In genomic region chr11:118129475-118130196, GRCh38 we compare ENCODE assay signal across 21 cellular contexts. TPM values are rescaled to one million over a fixed set of nuclear protein-coding genes. Genes with fewer than 3 reads are reported as not detected.
DNase-seq lines count a peak whose midpoint lies in the region; ATAC-seq, FAIRE-seq and TF ChIP-seq lines count a peak whose summit lies in the region.
"Had no signal": no experiment of that assay in that cellular context is flagged by ENCODE, and none has a peak within 500 bp of the region (broad histone marks: within the 10 kb centered on the region; RNA-seq: fewer than 3 reads in every experiment).

No MANE protein-coding gene starts in this region.

- BruUV-seq in K562 (replicated peaks; lab: Mats Ljungman, UMichigan): no TSS peak

- TF ChIP-seq RAD21 in K562 (CRISPR knock-in tag; conservative IDR thresholded peaks at IDR 0.05 in 1 of 2, IDR thresholded peaks at IDR 0.05 in 1 of 2): no peak

- TF ChIP-seq CTCF in heart right ventricle (IDR thresholded peaks at IDR 0.05) (no peak), K562 (IDR thresholded peaks at IDR 0.05 in 2 of 3, conservative IDR thresholded peaks at IDR 0.05 in 1 of 3; ENCODE audit: insufficient read depth in 2 of 3, low read depth in 1 of 3, low read length in 3 of 3) (no peak), right lobe of liver (IDR thresholded peaks at IDR 0.05) (no peak)

- no peak for TF ChIP-seq EP300 in K562 (IDR thresholded peaks at IDR 0.05; ENCODE audit: low read length)

- H3K36me3 ChIP-seq in heart right ventricle (no peaks in the 10 kb centered on the region), K562 (ENCODE audit: control insufficient read depth, insufficient read depth, low read length) (no peaks in the 10 kb centered on the region), right lobe of liver (no peaks in the 10 kb centered on the region), aorta (ENCODE audit: control insufficient read depth in 1 of 2, insufficient read depth in 2 of 2, low read length in 1 of 2) (no peaks in the 10 kb centered on the region)
- H3K36me3 ChIP-seq: HAP-1 had no signal

- no peak overlapping the region for H2AFZ ChIP-seq in K562 (ENCODE audit: low read depth, low read length)

- no peak for TF ChIP-seq POLR2A in K562 (conservative IDR thresholded peaks at IDR 0.05)
- no peak for TF ChIP-seq POLR2A in right lobe of liver (IDR thresholded peaks at IDR 0.05)

- FAIRE-seq in K562 (lab: Jason Lieb, UNC): no peak
- FAIRE-seq: A204.1, GM12892, GM19239 had no signal

- no peaks in the 10 kb centered on the region for H3K27me3 ChIP-seq in heart right ventricle
- H3K27me3 ChIP-seq in K562 (ENCODE audit: control insufficient read depth in 2 of 2, insufficient read depth in 2 of 2, low read length in 2 of 2): peaks cover 5 to 20% of the 10 kb centered on the region in 2 experiments; a peak in 1 of 5 replicates
- H3K27me3 ChIP-seq in right lobe of liver: no peaks in the 10 kb centered on the region
- no peaks in the 10 kb centered on the region for H3K27me3 ChIP-seq in aorta (ENCODE audit: control insufficient read depth in 1 of 2, insufficient read depth in 2 of 2, low read length in 1 of 2)

- POLR2A ChIA-PET in K562 (lab: Yijun Ruan, JAX): interaction anchor here (0.6 to 1.5 kb wide), 8 partner anchors 8 to 471 kb away, joined by 3 to 7 read pairs (median 3); no protein-coding TSS in a partner anchor

- H3K4me1 ChIP-seq in heart right ventricle: peaks cover 0 to 19% (median 5%) of the 10 kb centered on the region in 9 donors
- H3K4me1 ChIP-seq in K562 (replicated peaks in 1 of 2; ENCODE audit: control insufficient read depth in 2 of 2, insufficient read depth in 2 of 2, low read length in 2 of 2): no peaks in the 10 kb centered on the region
- H3K4me1 ChIP-seq in right lobe of liver: no peaks in the 10 kb centered on the region
- no peaks in the 10 kb centered on the region for H3K4me1 ChIP-seq in aorta (ENCODE audit: control insufficient read depth in 1 of 2, insufficient read depth in 2 of 2, low read length in 2 of 2)
- H3K4me1 ChIP-seq: Caco-2, HAP-1 had no signal

- H3K27ac ChIP-seq in heart right ventricle (no peak overlapping the region), K562 (ENCODE audit: extremely low read depth, low read depth, low read length) (no peak overlapping the region), right lobe of liver (no peak overlapping the region), aorta (ENCODE audit: low read depth in 1 of 2, low read length in 2 of 2) (no peak overlapping the region)
- H3K27ac ChIP-seq: C4-2B had no signal

- no peak overlapping the region for H3K9ac ChIP-seq in K562 (ENCODE audit: insufficient read depth in 1 of 2, low read depth in 2 of 2, low read length in 2 of 2)

- H3K4me3 ChIP-seq in heart right ventricle (no peak overlapping the region), K562 (no peak overlapping the region), right lobe of liver (no peak overlapping the region), aorta (ENCODE audit: low read length in 2 of 2) (no peak overlapping the region)
- H3K4me3 ChIP-seq: HAP-1 had no signal

- ATAC-seq in heart right ventricle (peak in 5 of 8 donors; percentile 26 to 53 (median 52)), K562 (no peak), right lobe of liver (peak in 3 of 4 donors; percentile 26 to 55 (median 28)), aorta (ENCODE audit: low FRiP score) (peak; percentile 36)
- ATAC-seq: Panc1 had no signal

- no peaks in the 10 kb centered on the region for H3K79me2 ChIP-seq in K562 (ENCODE audit: control insufficient read depth, insufficient read depth, low read length)

- H4K20me1 ChIP-seq in K562 (replicated peaks; ENCODE audit: control insufficient read depth, insufficient read depth, low read length): no peaks in the 10 kb centered on the region

- DNase-seq in heart right ventricle: no peak
- DNase-seq in cardiac septum (ENCODE audit: low spot score): no peak
- no peak for DNase-seq in K562 (ENCODE audit: extremely low read depth in 1 of 4, low spot score in 3 of 4)
- no peak for DNase-seq in right lobe of liver
- DNase-seq in aorta: peak in 1 of 2 donors; percentile 50
- DNase-seq in DMS79 treated with DMSO at 0.1 percent for 48 hours (lab: John Stamatoyannopoulos, UW): no peak
- DNase-seq in OCI-M1 (lab: John Stamatoyannopoulos, UW): no peak
- no peak for DNase-seq in activated naive CD4-positive, alpha-beta T cell treated with anti-CD3 and anti-CD28 coated beads, Interleukin-2, amount 50 U/mL, for 16 hours
- DNase-seq: Caco-2, NCI-H1105, NCI-H1694 treated with DMSO at 0.1 percent for 48 hours, NCI-H345, SHP77 treated with DMSO at 0.1 percent for 48 hours had no signal

- intact Hi-C loops in heart right ventricle (cut with DNase I) (no loop called here), cardiac septum (cut with DNase I) (no loop called here), K562 (cut with micrococcal nuclease) (loop anchor here (5.0 kb wide), 1 partner anchor 62 kb away; no protein-coding TSS in a partner anchor), right lobe of liver (cut with DNase I) (no loop called here), aorta (cut with DNase I) (no loop called here)

- in situ Hi-C loops in K562 (cut with MboI): no loop called here

- CTCF ChIA-PET in K562 (lab: Yijun Ruan, JAX; ENCODE audit: low intra/inter-chr PET ratio): no interaction called here

- WGBS in heart right ventricle, 2 donors: 64 to 69% methylated on average over 6 of the region's 6 CpGs
- 31% methylated on average over 6 of the region's 6 CpGs for WGBS in K562 (ENCODE audit: insufficient coverage, low coverage, missing lambda C conversion rate)
- 65% methylated on average over 5 of the region's 6 CpGs for WGBS in right lobe of liver (ENCODE audit: insufficient coverage, low coverage, low lambda C conversion rate, missing lambda C conversion rate)
- 78 to 81% methylated on average over 6 of the region's 6 CpGs for WGBS in aorta, 2 donors

- H3K9me3 ChIP-seq in heart right ventricle (no peaks in the 10 kb centered on the region), K562 (replicated peaks; ENCODE audit: control insufficient read depth, insufficient read depth, low read depth, low read length) (no peaks in the 10 kb centered on the region), right lobe of liver (no peaks in the 10 kb centered on the region), aorta (ENCODE audit: control insufficient read depth, low read length) (peaks cover 1% of the 10 kb centered on the region)
- H3K9me3 ChIP-seq: Caco-2, HAP-1 had no signal

- H3K9me1 ChIP-seq in K562 (ENCODE audit: control insufficient read depth, insufficient read depth, low read length): peaks cover 3% of the 10 kb centered on the region

- no peak overlapping the region for H3K4me2 ChIP-seq in K562 (ENCODE audit: insufficient read depth, low read length)

RNA-seq across cellular contexts. Expression of gene SCN4B, which starts 23.0 kb away (rescaled TPM):
- total RNA-seq in heart right ventricle (10 to 100 TPM in 5 of 10 donors, 1 to 10 TPM in 5; 5.7 to 17.5 (median 10.3) TPM), cardiac septum (17.0 TPM), K562 (2014; rRNA removed) (not detected in 2 replicates), K562 (2014; rRNA removed; fragmentation: Illumina TruSeq; extraction: Trizol) (not detected in 2 replicates), K562 (2015; rRNA removed; fragmentation: Illumina TruSeq; extraction: Trizol) (not detected in 2 replicates), K562 (2021) (not detected in 2 replicates), right lobe of liver (under 1 TPM; 0.11 to 0.30 (median 0.23) TPM), aorta (10 to 100 TPM in 1 of 2 donors, 1 to 10 TPM in 1; 2.2 to 11.8 TPM)
- polyA plus RNA-seq in heart right ventricle (1 to 10 TPM; 5.4 to 8.8 TPM), K562 (2011; rRNA removed) (0.03 and 0.04 TPM in 2 replicates), K562 (2014; fragmentation: Illumina TruSeq; extraction: Trizol) (not detected in 2 replicates), K562 (2014; fragmentation: Nextera tagmentation; extraction: Ambion mirVana) (not detected), K562 (2014; rRNA removed) (not detected in 2 replicates), aorta (under 1 TPM; 0.05 to 0.25 TPM)
- total RNA-seq in K562 (2011; cell fraction: chromatin; rRNA removed; ENCODE audit: low replicate concordance): not detected in 2 replicates
- not detected in 2 replicates for total RNA-seq in K562 (2011; cell fraction: nucleolus; rRNA removed)
- not detected in 2 replicates for total RNA-seq in K562 (2011; cell fraction: nucleoplasm; rRNA removed)
- 0.01 TPM in 1 of 2 replicates, not detected in the other for polyA plus RNA-seq in K562 (2011; cell fraction: cytosol; rRNA removed)
- polyA plus RNA-seq in K562 (2011; cell fraction: nucleus; rRNA removed): 0.07 TPM in 1 of 2 replicates, not detected in the other
- 0.07 TPM in 1 of 2 replicates, not detected in the other for polyA plus RNA-seq in K562 (2012)
- not detected in 2 replicates for polyA minus RNA-seq in K562 (2011; rRNA and poly(A)+ RNA removed)
- polyA minus RNA-seq in K562 (2011; cell fraction: cytosol; rRNA and poly(A)+ RNA removed): not detected in 2 replicates
- not detected in 2 replicates for polyA minus RNA-seq in K562 (2011; cell fraction: nucleus; rRNA and poly(A)+ RNA removed)
- total RNA-seq: G401, HT1080 had no signal

RNA-seq across cellular contexts. Expression of gene SMIM35, which starts 42.9 kb away (rescaled TPM):
- total RNA-seq in heart right ventricle (not detected), cardiac septum (not detected), K562 (2014; rRNA removed) (not detected in 2 replicates), K562 (2014; rRNA removed; fragmentation: Illumina TruSeq; extraction: Trizol) (not detected in 2 replicates), K562 (2015; rRNA removed; fragmentation: Illumina TruSeq; extraction: Trizol) (not detected in 2 replicates), K562 (2021) (not detected in 2 replicates), right lobe of liver (not detected), aorta (under 1 TPM in 1 of 2 donors, not detected in 1; 0.15 TPM)
- polyA plus RNA-seq in heart right ventricle (not detected), K562 (2011; rRNA removed) (0.03 TPM in 1 of 2 replicates, not detected in the other), K562 (2014; fragmentation: Illumina TruSeq; extraction: Trizol) (not detected in 2 replicates), K562 (2014; fragmentation: Nextera tagmentation; extraction: Ambion mirVana) (under 1 TPM in 1 of 2 experiments, not detected in 1; 0.03 TPM), K562 (2014; rRNA removed) (not detected in 2 replicates), aorta (not detected)
- total RNA-seq in K562 (2011; cell fraction: chromatin; rRNA removed; ENCODE audit: low replicate concordance): not detected in 2 replicates
- total RNA-seq in K562 (2011; cell fraction: nucleolus; rRNA removed): 0.13 and 0.17 TPM in 2 replicates
- total RNA-seq in K562 (2011; cell fraction: nucleoplasm; rRNA removed): 0.31 TPM in 1 of 2 replicates, not detected in the other
- polyA plus RNA-seq in K562 (2011; cell fraction: cytosol; rRNA removed): 0.01 and 0.03 TPM in 2 replicates
- 0.03 and 0.06 TPM in 2 replicates for polyA plus RNA-seq in K562 (2011; cell fraction: nucleus; rRNA removed)
- polyA plus RNA-seq in K562 (2012): 0.10 TPM in 1 of 2 replicates, not detected in the other
- not detected in 2 replicates for polyA minus RNA-seq in K562 (2011; rRNA and poly(A)+ RNA removed)
- polyA minus RNA-seq in K562 (2011; cell fraction: cytosol; rRNA and poly(A)+ RNA removed): 0.36 TPM in 1 of 2 replicates, not detected in the other
- 0.11 and 0.13 TPM in 2 replicates for polyA minus RNA-seq in K562 (2011; cell fraction: nucleus; rRNA and poly(A)+ RNA removed)
- total RNA-seq: Caco-2, G401, HT1080 had no signal

RNA-seq across cellular contexts. Expression of gene SCN2B, which starts 46.8 kb away (rescaled TPM):
- total RNA-seq in heart right ventricle (10 to 100 TPM in 8 of 10 donors, 1 to 10 TPM in 2; 5.3 to 26.7 (median 20.9) TPM), cardiac septum (20.0 TPM), K562 (2014; rRNA removed) (not detected in 2 replicates), K562 (2014; rRNA removed; fragmentation: Illumina TruSeq; extraction: Trizol) (not detected in 2 replicates), K562 (2015; rRNA removed; fragmentation: Illumina TruSeq; extraction: Trizol) (not detected in 2 replicates), K562 (2021) (not detected in 2 replicates), right lobe of liver (not detected), aorta (under 1 TPM in 1 of 2 donors, not detected in 1; 0.78 TPM)
- polyA plus RNA-seq in heart right ventricle (1 to 10 TPM; 2.9 to 6.6 TPM), K562 (2011; rRNA removed) (not detected in 2 replicates), K562 (2014; fragmentation: Illumina TruSeq; extraction: Trizol) (not detected in 2 replicates), K562 (2014; fragmentation: Nextera tagmentation; extraction: Ambion mirVana) (not detected), K562 (2014; rRNA removed) (not detected in 2 replicates), aorta (not detected)
- total RNA-seq in K562 (2011; cell fraction: chromatin; rRNA removed; ENCODE audit: low replicate concordance): not detected in 2 replicates
- not detected in 2 replicates for total RNA-seq in K562 (2011; cell fraction: nucleolus; rRNA removed)
- total RNA-seq in K562 (2011; cell fraction: nucleoplasm; rRNA removed): not detected in 2 replicates
- polyA plus RNA-seq in K562 (2011; cell fraction: cytosol; rRNA removed): not detected in 2 replicates
- polyA plus RNA-seq in K562 (2011; cell fraction: nucleus; rRNA removed): not detected in 2 replicates
- polyA plus RNA-seq in K562 (2012): not detected in 2 replicates
- polyA minus RNA-seq in K562 (2011; rRNA and poly(A)+ RNA removed): not detected in 2 replicates
- polyA minus RNA-seq in K562 (2011; cell fraction: cytosol; rRNA and poly(A)+ RNA removed): not detected in 2 replicates
- not detected in 2 replicates for polyA minus RNA-seq in K562 (2011; cell fraction: nucleus; rRNA and poly(A)+ RNA removed)
- total RNA-seq: Caco-2, HT1080 had no signal

RNA-seq across cellular contexts. Expression of gene TMPRSS4, which starts 52.8 kb away (rescaled TPM):
- total RNA-seq in heart right ventricle (1 to 10 TPM in 2 of 10 donors, under 1 TPM in 1, not detected in 7; 0.34 to 1.4 (median 1.3) TPM), cardiac septum (0.32 TPM), K562 (2014; rRNA removed) (4.1 and 5.8 TPM in 2 replicates), K562 (2014; rRNA removed; fragmentation: Illumina TruSeq; extraction: Trizol) (4.0 and 6.3 TPM in 2 replicates), K562 (2015; rRNA removed; fragmentation: Illumina TruSeq; extraction: Trizol) (5.0 and 6.1 TPM in 2 replicates), K562 (2021) (6.6 and 7.4 TPM in 2 replicates), right lobe of liver (under 1 TPM in 2 of 6 experiments, not detected in 4; 0.35 to 0.51 TPM), aorta (under 1 TPM in 1 of 2 donors, not detected in 1; 0.96 TPM)
- polyA plus RNA-seq in heart right ventricle (under 1 TPM in 1 of 2 donors, not detected in 1; 0.36 TPM), K562 (2011; rRNA removed) (4.0 and 10.0 TPM in 2 replicates), K562 (2014; fragmentation: Illumina TruSeq; extraction: Trizol) (6.4 and 7.5 TPM in 2 replicates), K562 (2014; fragmentation: Nextera tagmentation; extraction: Ambion mirVana) (1 to 10 TPM; 4.4 to 5.6 TPM), K562 (2014; rRNA removed) (6.2 and 11.5 TPM in 2 replicates), aorta (1 to 10 TPM in 1 of 2 donors, not detected in 1; 6.5 TPM)
- 35.2 and 37.9 TPM in 2 replicates for total RNA-seq in K562 (2011; cell fraction: chromatin; rRNA removed; ENCODE audit: low replicate concordance)
- total RNA-seq in K562 (2011; cell fraction: nucleolus; rRNA removed): 17.8 and 21.7 TPM in 2 replicates
- total RNA-seq in K562 (2011; cell fraction: nucleoplasm; rRNA removed): 26.9 and 32.4 TPM in 2 replicates
- polyA plus RNA-seq in K562 (2011; cell fraction: cytosol; rRNA removed): 2.2 and 9.8 TPM in 2 replicates
- polyA plus RNA-seq in K562 (2011; cell fraction: nucleus; rRNA removed): 5.6 and 26.1 TPM in 2 replicates
- polyA plus RNA-seq in K562 (2012): 6.6 and 19.9 TPM in 2 replicates
- 3.2 and 7.7 TPM in 2 replicates for polyA minus RNA-seq in K562 (2011; rRNA and poly(A)+ RNA removed)
- polyA minus RNA-seq in K562 (2011; cell fraction: cytosol; rRNA and poly(A)+ RNA removed): 6.5 TPM in 1 of 2 replicates, not detected in the other
- polyA minus RNA-seq in K562 (2011; cell fraction: nucleus; rRNA and poly(A)+ RNA removed): 2.0 and 7.1 TPM in 2 replicates
- total RNA-seq: G401, HT1080 had no signal
